19 cellular contexts compared by ENCODE assay signal in genomic region chr10:72066318-72067284, GRCh38. TPM values are rescaled to one million over a fixed set of nuclear protein-coding genes. Genes with fewer than 3 reads are reported as not detected.
DNase-seq lines count a peak whose midpoint lies in the region; ATAC-seq and TF ChIP-seq lines count a peak whose summit lies in the region.
"Had no signal": no experiment of that assay in that cellular context is flagged by ENCODE, and none has a peak within 500 bp of the region (broad histone marks: within the 10 kb centered on the region; RNA-seq: fewer than 3 reads in every experiment).

No MANE protein-coding gene starts in this region.

- 71 to 82% (median 77%) methylated on average over 13 to 18 of the region's 18 CpGs for WGBS in heart left ventricle, 4 donors
- 80 to 88% methylated on average over 18 of the region's 18 CpGs for WGBS in sigmoid colon, 2 donors

- H4K20me1 ChIP-seq in OCI-LY7 (ENCODE audit: insufficient read depth, low read length) = no peaks in the 10 kb centered on the region

- H3K36me3 ChIP-seq in heart left ventricle = peaks cover 0 to 20% (median 0%) of the 10 kb centered on the region in 9 donors
- H3K36me3 ChIP-seq in sigmoid colon = no peaks in the 10 kb centered on the region
- no peaks in the 10 kb centered on the region for H3K36me3 ChIP-seq in OCI-LY7 (ENCODE audit: insufficient read depth, low read length)

- peaks cover 13% of the 10 kb centered on the region for H3K4me1 Mint-ChIP-seq in activated naive CD4-positive, alpha-beta T cell treated with anti-CD3 and anti-CD28 coated beads for 36 hours (ENCODE audit: low read depth)
- no peaks in the 10 kb centered on the region for H3K4me1 Mint-ChIP-seq in activated T-helper 2 cell treated with anti-CD3 and anti-CD28 coated beads, Interferon-gamma antibody, Interleukin-2, Interleukin-4, amounts not matched to agents 10 μg/mL and 5 μg/mL and 100 μg/mL, durations not matched to agents 14 hours and 24 hours and 36 hours (ENCODE audit: low read depth)
- H3K4me1 Mint-ChIP-seq: CD14-positive monocyte had no signal

- intact Hi-C loops in activated naive CD4-positive, alpha-beta T cell treated with anti-CD3 and anti-CD28 coated beads for 36 hours (cut with micrococcal nuclease) = no loop called here
- intact Hi-C loops in heart left ventricle (cut with DNase I) (no loop called here), sigmoid colon (cut with DNase I) (no loop called here), OCI-LY7 (cut with micrococcal nuclease; ENCODE audit: unreplicated experiment) (no loop called here)
- intact Hi-C loops in activated T-helper 2 cell treated with anti-CD3 and anti-CD28 coated beads, Interferon-gamma antibody, Interleukin-2, Interleukin-4, amounts not matched to agents 10 μg/mL and 5 μg/mL and 100 μg/mL, durations not matched to agents 14 hours and 24 hours and 36 hours (cut with micrococcal nuclease) = no loop called here

- no TSS peak for BruUV-seq in OCI-LY7 (replicated peaks; lab: Mats Ljungman, UMichigan)

- H3K9me3 Mint-ChIP-seq in activated naive CD4-positive, alpha-beta T cell treated with anti-CD3 and anti-CD28 coated beads for 36 hours = no peaks in the 10 kb centered on the region
- no peaks in the 10 kb centered on the region for H3K9me3 Mint-ChIP-seq in activated T-helper 2 cell treated with anti-CD3 and anti-CD28 coated beads, Interferon-gamma antibody, Interleukin-2, Interleukin-4, amounts not matched to agents 10 μg/mL and 5 μg/mL and 100 μg/mL, durations not matched to agents 14 hours and 24 hours and 36 hours
- H3K9me3 Mint-ChIP-seq: activated T-helper 1 cell treated with anti-CD3 and anti-CD28 coated beads, Interleukin-12 subunit alpha, Interleukin-12 subunit beta, Interleukin-2, Interleukin-4 antibody, amounts not matched to agents 30 ng/mL and 10 ng/mL and 1 ng/mL, durations not matched to agents 14 hours and 24 hours and 36 hours had no signal

- H3K27ac Mint-ChIP-seq in activated naive CD4-positive, alpha-beta T cell treated with anti-CD3 and anti-CD28 coated beads for 36 hours = peak overlapping the region; percentile 53
- H3K27ac Mint-ChIP-seq in activated T-helper 2 cell treated with anti-CD3 and anti-CD28 coated beads, Interferon-gamma antibody, Interleukin-2, Interleukin-4, amounts not matched to agents 10 μg/mL and 5 μg/mL and 100 μg/mL, durations not matched to agents 14 hours and 24 hours and 36 hours = no peak overlapping the region
- H3K27ac Mint-ChIP-seq: activated T-helper 1 cell treated with anti-CD3 and anti-CD28 coated beads, Interleukin-12 subunit alpha, Interleukin-12 subunit beta, Interleukin-2, Interleukin-4 antibody, amounts not matched to agents 30 ng/mL and 10 ng/mL and 1 ng/mL, durations not matched to agents 14 hours and 24 hours and 36 hours had no signal

- H3K27me3 ChIP-seq in heart left ventricle = no peaks in the 10 kb centered on the region
- no peaks in the 10 kb centered on the region for H3K27me3 ChIP-seq in sigmoid colon
- H3K27me3 ChIP-seq: foreskin keratinocyte, left lung had no signal

- H3K4me3 Mint-ChIP-seq in activated naive CD4-positive, alpha-beta T cell treated with anti-CD3 and anti-CD28 coated beads for 36 hours = no peak overlapping the region
- H3K4me3 Mint-ChIP-seq in activated T-helper 2 cell treated with anti-CD3 and anti-CD28 coated beads, Interferon-gamma antibody, Interleukin-2, Interleukin-4, amounts not matched to agents 10 μg/mL and 5 μg/mL and 100 μg/mL, durations not matched to agents 14 hours and 24 hours and 36 hours (ENCODE audit: low read depth) = no peak overlapping the region
- H3K4me3 Mint-ChIP-seq: activated T-helper 1 cell treated with anti-CD3 and anti-CD28 coated beads, Interleukin-12 subunit alpha, Interleukin-12 subunit beta, Interleukin-2, Interleukin-4 antibody, amounts not matched to agents 30 ng/mL and 10 ng/mL and 1 ng/mL, durations not matched to agents 14 hours and 24 hours and 36 hours; CD14-positive monocyte had no signal

- no peak overlapping the region for H3K4me2 ChIP-seq in OCI-LY7 (ENCODE audit: low read length)

- no peaks in the 10 kb centered on the region for H3K79me2 ChIP-seq in OCI-LY7 (ENCODE audit: insufficient read depth, low read depth, low read length)

- ATAC-seq in heart left ventricle = peak in 3 of 4 donors; percentile 3 to 25 (median 23)
- ATAC-seq: foreskin keratinocyte, left lung had no signal

- DNase-seq in activated naive CD4-positive, alpha-beta T cell treated with anti-CD3 and anti-CD28 coated beads for 36 hours = no peak
- DNase-seq in activated naive CD4-positive, alpha-beta T cell (lab: John Stamatoyannopoulos, UW) = no peak
- DNase-seq in M059J (ENCODE audit: low read depth) (peak; percentile 29), heart left ventricle (peak in 1 of 5 donors; percentile 69), sigmoid colon (peak; percentile 85), OCI-LY7 (ENCODE audit: low spot score) (no peak), Kasumi-1 (lab: John Stamatoyannopoulos, UW) (no peak)
- no peak for DNase-seq in activated T-helper 2 cell treated with anti-CD3 and anti-CD28 coated beads, Interferon-gamma antibody, Interleukin-2, Interleukin-4, amounts not matched to agents 10 μg/mL and 5 μg/mL and 100 μg/mL, durations not matched to agents 14 hours and 24 hours and 36 hours (ENCODE audit: low spot score)
- DNase-seq: activated CD4-positive, alpha-beta T cell treated with anti-CD3 and anti-CD28 coated beads, Interleukin-2, amount 50 U/mL, for 4 hours; EL; foreskin keratinocyte; HCEC 1CT; left lung; NCI-H1105 had no signal

- TF ChIP-seq POLR2A in heart left ventricle (IDR thresholded peaks at IDR 0.05) (no peak), sigmoid colon (IDR thresholded peaks at IDR 0.05) (no peak)

- POLR2A ChIA-PET in OCI-LY7 (lab: Charles Lee) = interaction anchor here (0.7 kb wide), 1 partner anchor 13 kb away, joined by 3 read pairs; no protein-coding TSS in a partner anchor

- no peaks in the 10 kb centered on the region for H3K27me3 Mint-ChIP-seq in activated naive CD4-positive, alpha-beta T cell treated with anti-CD3 and anti-CD28 coated beads for 36 hours (ENCODE audit: low read depth)
- no peaks in the 10 kb centered on the region for H3K27me3 Mint-ChIP-seq in activated T-helper 2 cell treated with anti-CD3 and anti-CD28 coated beads, Interferon-gamma antibody, Interleukin-2, Interleukin-4, amounts not matched to agents 10 μg/mL and 5 μg/mL and 100 μg/mL, durations not matched to agents 14 hours and 24 hours and 36 hours (ENCODE audit: low read depth)

- H2AFZ ChIP-seq in OCI-LY7 (ENCODE audit: low read length) = no peak overlapping the region

- H3K9me2 ChIP-seq in OCI-LY7 (ENCODE audit: insufficient read depth, low read length) = no peaks in the 10 kb centered on the region

- H3K4me1 ChIP-seq in heart left ventricle (peaks cover 0 to 37% (median 13%) of the 10 kb centered on the region in 12 donors), sigmoid colon (peaks cover 0 to 9% (median 0%) of the 10 kb centered on the region in 4 donors), OCI-LY7 (ENCODE audit: insufficient read depth, low read length, poor library complexity, severe bottlenecking) (no peaks in the 10 kb centered on the region)
- H3K4me1 ChIP-seq: foreskin keratinocyte, left lung had no signal

- H3K4me3 ChIP-seq in heart left ventricle = no peak overlapping the region
- H3K4me3 ChIP-seq in sigmoid colon = no peak overlapping the region
- no peak overlapping the region for H3K4me3 ChIP-seq in OCI-LY7 (ENCODE audit: low read depth, low read length, poor library complexity, severe bottlenecking)
- H3K4me3 ChIP-seq: coronary artery, K562, left lung had no signal

- H3K27ac ChIP-seq in heart left ventricle = no peak overlapping the region
- peak overlapping the region in 1 of 4 donors; percentile 30 for H3K27ac ChIP-seq in sigmoid colon
- H3K27ac ChIP-seq in OCI-LY7 (ENCODE audit: low read depth, low read length, poor library complexity, severe bottlenecking) = no peak overlapping the region
- H3K27ac ChIP-seq: coronary artery, foreskin keratinocyte, HL-60, left lung had no signal

- TF ChIP-seq EP300 in sigmoid colon (IDR thresholded peaks at IDR 0.05) = no peak

- CTCF ChIA-PET in activated naive CD4-positive, alpha-beta T cell treated with anti-CD3 and anti-CD28 coated beads for 36 hours (lab: Charles Lee) = interaction anchor here (0.6 to 1.6 kb wide), 6 partner anchors 11 to 188 kb away, joined by 3 to 6 read pairs (median 4); no protein-coding TSS in a partner anchor
- CTCF ChIA-PET in OCI-LY7 (lab: Charles Lee; ENCODE audit: unreplicated experiment) = no interaction called here

- H3K36me3 Mint-ChIP-seq in activated naive CD4-positive, alpha-beta T cell treated with anti-CD3 and anti-CD28 coated beads for 36 hours (ENCODE audit: low read depth) = peaks cover 37% of the 10 kb centered on the region
- peaks cover 75% of the 10 kb centered on the region for H3K36me3 Mint-ChIP-seq in activated T-helper 2 cell treated with anti-CD3 and anti-CD28 coated beads, Interferon-gamma antibody, Interleukin-2, Interleukin-4, amounts not matched to agents 10 μg/mL and 5 μg/mL and 100 μg/mL, durations not matched to agents 14 hours and 24 hours and 36 hours (ENCODE audit: low read depth)
- H3K36me3 Mint-ChIP-seq: CD14-positive monocyte had no signal

- no peak for TF ChIP-seq CTCF in heart left ventricle (IDR thresholded peaks at IDR 0.05)
- TF ChIP-seq CTCF in sigmoid colon (IDR thresholded peaks at IDR 0.05) = no peak
- no peak for TF ChIP-seq CTCF in OCI-LY7 (conservative IDR thresholded peaks at IDR 0.05; ENCODE audit: low read length)

- peaks cover 0 to 3% (median 0%) of the 10 kb centered on the region in 12 donors for H3K9me3 ChIP-seq in heart left ventricle
- no peaks in the 10 kb centered on the region for H3K9me3 ChIP-seq in sigmoid colon
- no peaks in the 10 kb centered on the region for H3K9me3 ChIP-seq in OCI-LY7 (ENCODE audit: low read length)
- H3K9me3 ChIP-seq: left lung had no signal

RNA-seq across cellular contexts. Expression of gene SPOCK2, which starts 21.8 kb away (rescaled TPM):
- 100 to 1,000 TPM; 205 to 208 TPM for total RNA-seq in activated naive CD4-positive, alpha-beta T cell treated with anti-CD3 and anti-CD28 coated beads for 36 hours
- 0.05 TPM in 1 of 2 replicates, not detected in the other for total RNA-seq in M059J (2014; rRNA removed; shearing (Covaris generic))
- 10 to 100 TPM in 3 of 9 donors, 1 to 10 TPM in 6; 4.4 to 15.1 (median 6.9) TPM for total RNA-seq in heart left ventricle
- polyA plus RNA-seq in heart left ventricle = 10 to 100 TPM; 11.2 to 16.6 TPM
- 1 to 10 TPM; 5.8 to 10.0 (median 8.5) TPM for total RNA-seq in sigmoid colon
- polyA plus RNA-seq in sigmoid colon = 10 to 100 TPM in 1 of 3 donors, 1 to 10 TPM in 1, under 1 TPM in 1; 0.60 to 59.5 (median 2.8) TPM
- 0.76 and 2.2 TPM in 2 replicates for total RNA-seq in OCI-LY7 (2014; rRNA removed; shearing (Covaris generic))
- total RNA-seq in OCI-LY7 (2022) = 6.3 and 7.5 TPM in 2 replicates
- 135 and 137 TPM in 2 replicates for total RNA-seq in activated T-helper 2 cell treated with anti-CD3 and anti-CD28 coated beads, Interferon-gamma antibody, Interleukin-2, Interleukin-4, amounts not matched to agents 10 μg/mL and 5 μg/mL and 100 μg/mL, durations not matched to agents 14 hours and 24 hours and 36 hours

Comparison
In these comparisons a context has a peak if more than half of its experiments do, and no peak if none do; other contexts are left out.
1. DNase-seq: peak in M059J (single experiment) and sigmoid colon (single experiment); none in activated naive CD4-positive, alpha-beta T cell treated with anti-CD3 and anti-CD28 coated beads for 36 hours (single experiment), activated naive CD4-positive, alpha-beta T cell (0 of 4), OCI-LY7 (single experiment), Kasumi-1 (0 of 2) and activated T-helper 2 cell treated with anti-CD3 and anti-CD28 coated beads, Interferon-gamma antibody, Interleukin-2, Interleukin-4, amounts not matched to agents 10 μg/mL and 5 μg/mL and 100 μg/mL, durations not matched to agents 14 hours and 24 hours and 36 hours (single experiment).